1 cellular context compared by ENCODE assay signal in genomic region chr3:67030785-67031740, GRCh38.
TF ChIP-seq lines count a peak whose summit lies in the region.

No MANE protein-coding gene starts in this region.

TF ChIP-seq in K562, 482 proteins besides CTCF, POLR2A, EP300 and RAD21 (continued from another document and continues in another):
- TF ChIP-seq, protein P1, sequence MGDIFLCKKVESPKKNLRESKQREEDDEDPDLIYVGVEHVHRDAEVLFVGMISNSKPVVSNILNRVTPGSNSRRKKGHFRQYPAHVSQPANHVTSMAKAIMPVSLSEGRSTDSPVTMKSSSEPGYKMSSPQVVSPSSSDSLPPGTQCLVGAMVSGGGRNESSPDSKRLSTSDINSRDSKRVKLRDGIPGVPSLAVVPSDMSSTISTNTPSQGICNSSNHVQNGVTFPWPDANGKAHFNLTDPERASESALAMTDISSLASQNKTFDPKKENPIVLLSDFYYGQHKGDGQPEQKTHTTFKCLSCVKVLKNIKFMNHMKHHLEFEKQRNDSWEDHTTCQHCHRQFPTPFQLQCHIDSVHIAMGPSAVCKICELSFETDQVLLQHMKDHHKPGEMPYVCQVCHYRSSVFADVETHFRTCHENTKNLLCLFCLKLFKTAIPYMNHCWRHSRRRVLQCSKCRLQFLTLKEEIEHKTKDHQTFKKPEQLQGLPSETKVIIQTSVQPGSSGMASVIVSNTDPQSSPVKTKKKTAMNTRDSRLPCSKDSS (IDR thresholded peaks at IDR 0.05; ENCODE audit: low read depth, partially characterized antibody) = no peak
- TF ChIP-seq CREB1 (IDR thresholded peaks at IDR 0.05) (peak; percentile 15; the same call in 1 of the 2 replicates), CREB1 (CRISPR knock-in tag; IDR thresholded peaks at IDR 0.05) (no peak), SMARCE1 (IDR thresholded peaks at IDR 0.05) (peak; percentile 69), ZNF165 (CRISPR knock-in tag; IDR thresholded peaks at IDR 0.05; ENCODE audit: borderline replicate concordance) (no peak), MGA (IDR thresholded peaks at IDR 0.05) (peak; percentile 39; the same call in 1 of the 2 replicates), SIX5 (IDR thresholded peaks at IDR 0.05; ENCODE audit: borderline replicate concordance in 1 of 2, insufficient read depth in 1 of 2, low read depth in 1 of 2, low read length in 2 of 2) (no peak), TRIM28 (IDR thresholded peaks at IDR 0.05) (no peak), SPI1 (IDR thresholded peaks at IDR 0.05; ENCODE audit: borderline replicate concordance, low read depth, low read length) (0 out of 2 replicates have a peak, but pooled peaks have one; percentile 13), CBX3 (IDR thresholded peaks at IDR 0.05; ENCODE audit: borderline replicate concordance in 1 of 2, low read length in 2 of 2) (no peak), TCF7L2 (IDR thresholded peaks at IDR 0.05; ENCODE audit: low read depth, low read length) (no peak), TRIM24 (IDR thresholded peaks at IDR 0.05) (peak in 1 of 2 experiments; percentile 32; a peak in 1 of 4 replicates), KLF13 (tag; IDR thresholded peaks at IDR 0.05; ENCODE audit: borderline replicate concordance, low read depth) (no peak), MECOM (CRISPR knock-in tag; IDR thresholded peaks at IDR 0.05) (no peak), RBM22 (IDR thresholded peaks at IDR 0.05; ENCODE audit: low read depth, low read length, poor library complexity, severe bottlenecking) (no peak), BCL6 (CRISPR knock-in tag; IDR thresholded peaks at IDR 0.05) (no peak), ZEB2 (IDR thresholded peaks at IDR 0.05) (peak; percentile 58; the same call in 1 of the 2 replicates), ADNP (tag; IDR thresholded peaks at IDR 0.05) (no peak), ZNF77 (CRISPR knock-in tag; IDR thresholded peaks at IDR 0.05) (no peak), NFIC (IDR thresholded peaks at IDR 0.05) (peak; percentile 23; the same call in 1 of the 2 replicates), E2F3 (CRISPR knock-in tag; IDR thresholded peaks at IDR 0.05) (no peak), HDAC6 (IDR thresholded peaks at IDR 0.05; ENCODE audit: low read depth, low read length) (no peak), ZNF311 (CRISPR knock-in tag; IDR thresholded peaks at IDR 0.05) (no peak), TAF15 (IDR thresholded peaks at IDR 0.05; ENCODE audit: low read depth, low read length) (no peak), ZNF318 (IDR thresholded peaks at IDR 0.05; ENCODE audit: borderline replicate concordance in 1 of 2, low read depth in 1 of 2) (no peak), KAT8 (IDR thresholded peaks at IDR 0.05; ENCODE audit: low read depth) (no peak), ZNF354B (CRISPR knock-in tag; IDR thresholded peaks at IDR 0.05) (no peak), ZNF717 (CRISPR knock-in tag; IDR thresholded peaks at IDR 0.05) (no peak), NKRF (IDR thresholded peaks at IDR 0.05; ENCODE audit: borderline replicate concordance) (no peak)
- TF ChIP-seq, protein P2, sequence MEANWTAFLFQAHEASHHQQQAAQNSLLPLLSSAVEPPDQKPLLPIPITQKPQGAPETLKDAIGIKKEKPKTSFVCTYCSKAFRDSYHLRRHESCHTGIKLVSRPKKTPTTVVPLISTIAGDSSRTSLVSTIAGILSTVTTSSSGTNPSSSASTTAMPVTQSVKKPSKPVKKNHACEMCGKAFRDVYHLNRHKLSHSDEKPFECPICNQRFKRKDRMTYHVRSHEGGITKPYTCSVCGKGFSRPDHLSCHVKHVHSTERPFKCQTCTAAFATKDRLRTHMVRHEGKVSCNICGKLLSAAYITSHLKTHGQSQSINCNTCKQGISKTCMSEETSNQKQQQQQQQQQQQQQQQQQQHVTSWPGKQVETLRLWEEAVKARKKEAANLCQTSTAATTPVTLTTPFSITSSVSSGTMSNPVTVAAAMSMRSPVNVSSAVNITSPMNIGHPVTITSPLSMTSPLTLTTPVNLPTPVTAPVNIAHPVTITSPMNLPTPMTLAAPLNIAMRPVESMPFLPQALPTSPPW (CRISPR knock-in tag; IDR thresholded peaks at IDR 0.05) = peak; percentile 33; the same call in 1 of the 2 replicates
- TF ChIP-seq, protein P3, sequence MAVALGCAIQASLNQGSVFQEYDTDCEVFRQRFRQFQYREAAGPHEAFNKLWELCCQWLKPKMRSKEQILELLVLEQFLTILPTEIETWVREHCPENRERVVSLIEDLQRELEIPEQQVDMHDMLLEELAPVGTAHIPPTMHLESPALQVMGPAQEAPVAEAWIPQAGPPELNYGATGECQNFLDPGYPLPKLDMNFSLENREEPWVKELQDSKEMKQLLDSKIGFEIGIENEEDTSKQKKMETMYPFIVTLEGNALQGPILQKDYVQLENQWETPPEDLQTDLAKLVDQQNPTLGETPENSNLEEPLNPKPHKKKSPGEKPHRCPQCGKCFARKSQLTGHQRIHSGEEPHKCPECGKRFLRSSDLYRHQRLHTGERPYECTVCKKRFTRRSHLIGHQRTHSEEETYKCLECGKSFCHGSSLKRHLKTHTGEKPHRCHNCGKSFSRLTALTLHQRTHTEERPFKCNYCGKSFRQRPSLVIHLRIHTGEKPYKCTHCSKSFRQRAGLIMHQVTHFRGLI (CRISPR knock-in tag; IDR thresholded peaks at IDR 0.05) = no peak
